ENCODE assay signal across 14 cellular contexts in genomic region chr15:82093325-82093724, GRCh38. TPM values are rescaled to one million over a fixed set of nuclear protein-coding genes. Genes with fewer than 3 reads are reported as not detected.
DNase-seq lines count a peak whose midpoint lies in the region; ATAC-seq and TF ChIP-seq lines count a peak whose summit lies in the region.
"Had no signal": no experiment of that assay in that cellular context is flagged by ENCODE, and none has a peak within 500 bp of the region (broad histone marks: within the 10 kb centered on the region; RNA-seq: fewer than 3 reads in every experiment).

No MANE protein-coding gene starts in this region.

- no peak for ATAC-seq in RWPE2 (ENCODE audit: low read depth)

- H3K36me3 ChIP-seq in RWPE2 (ENCODE audit: low read depth) (no peaks in the 10 kb centered on the region), smooth muscle cell (ENCODE audit: low read depth) (no peaks in the 10 kb centered on the region)

- H3K27ac Mint-ChIP-seq in HFFc6, result peak overlapping the region; percentile 78; the same call in 1 of the 2 replicates
- H3K27ac Mint-ChIP-seq in chondrocyte (ENCODE audit: unreplicated experiment), result peak overlapping the region; percentile 94
- H3K27ac Mint-ChIP-seq: B cell had no signal

- TF ChIP-seq CTCF in HFFc6 (IDR thresholded peaks at IDR 0.05), result no peak
- no peak for TF ChIP-seq CTCF in RWPE2 (IDR thresholded peaks at IDR 0.05; ENCODE audit: poor library complexity, severe bottlenecking)
- no peak for TF ChIP-seq CTCF in chondrocyte (IDR thresholded peaks at IDR 0.05)
- no peak for TF ChIP-seq CTCF in smooth muscle cell (IDR thresholded peaks at IDR 0.05; ENCODE audit: borderline replicate concordance, insufficient read depth, poor library complexity, severe bottlenecking)

- H3K4me1 Mint-ChIP-seq in HFFc6 (ENCODE audit: low read depth) (peaks cover 22% of the 10 kb centered on the region), chondrocyte (ENCODE audit: low read depth) (peaks cover 37% of the 10 kb centered on the region)
- H3K4me1 Mint-ChIP-seq: B cell had no signal

- H3K9me3 ChIP-seq in RWPE2 (ENCODE audit: severe bottlenecking) (no peaks in the 10 kb centered on the region), smooth muscle cell (replicated peaks; ENCODE audit: low read depth) (no peaks in the 10 kb centered on the region)

- H3K4me3 ChIP-seq in RWPE2 (ENCODE audit: severe bottlenecking) (no peak overlapping the region), smooth muscle cell (no peak overlapping the region)

- H3K4me2 ChIP-seq in smooth muscle cell, result no peak overlapping the region

- no peaks in the 10 kb centered on the region for H3K79me2 ChIP-seq in smooth muscle cell (ENCODE audit: low read depth)

- no peak overlapping the region for H2AFZ ChIP-seq in smooth muscle cell (ENCODE audit: low read depth)

- no peaks in the 10 kb centered on the region for H3F3A ChIP-seq in smooth muscle cell (ENCODE audit: low read depth)

- peaks cover 4% of the 10 kb centered on the region; the same call in 1 of the 2 replicates for H3K9me3 Mint-ChIP-seq in HFFc6
- peaks cover 3% of the 10 kb centered on the region for H3K9me3 Mint-ChIP-seq in chondrocyte (ENCODE audit: low read depth)

- H3K27me3 ChIP-seq in RWPE2 (ENCODE audit: insufficient read depth, poor library complexity, severe bottlenecking) (no peaks in the 10 kb centered on the region), smooth muscle cell (ENCODE audit: low read depth) (no peaks in the 10 kb centered on the region)

- H3K27me3 Mint-ChIP-seq in HFFc6 (ENCODE audit: insufficient read depth) (peaks cover 5% of the 10 kb centered on the region; the same call in 1 of the 2 replicates), chondrocyte (ENCODE audit: low read depth) (no peaks in the 10 kb centered on the region)

- peaks cover 4% of the 10 kb centered on the region; the same call in 1 of the 2 replicates for H3K36me3 Mint-ChIP-seq in HFFc6 (ENCODE audit: low read depth)
- H3K36me3 Mint-ChIP-seq in chondrocyte (ENCODE audit: low read depth), result peaks cover 10% of the 10 kb centered on the region

- H3K27ac ChIP-seq in RWPE2 (ENCODE audit: poor library complexity, severe bottlenecking), result peak overlapping the region; percentile 61
- peak overlapping the region; percentile 76 for H3K27ac ChIP-seq in smooth muscle cell (ENCODE audit: low read depth)

- no peak overlapping the region for H3K4me3 Mint-ChIP-seq in HFFc6
- H3K4me3 Mint-ChIP-seq in chondrocyte (ENCODE audit: unreplicated experiment), result peak overlapping the region; percentile 77
- H3K4me3 Mint-ChIP-seq: B cell had no signal

- H4K20me1 ChIP-seq in smooth muscle cell (ENCODE audit: low read depth), result no peaks in the 10 kb centered on the region

- no peak overlapping the region for H3K9ac ChIP-seq in smooth muscle cell (ENCODE audit: low read depth)

- DNase-seq in HFFc6 (no peak), RWPE2 (ENCODE audit: low spot score) (no peak), chondrocyte (ENCODE audit: low spot score) (no peak), smooth muscle cell (lab: John Stamatoyannopoulos, UW; ENCODE audit: unreplicated experiment) (no peak), NCI-H1105 (lab: John Stamatoyannopoulos, UW) (no peak), NCI-H446 (lab: John Stamatoyannopoulos, UW) (no peak)
- no peak for DNase-seq in activated CD4-positive, alpha-beta T cell treated with anti-CD3 and anti-CD28 coated beads, Interleukin-2, amount 50 U/mL, for 4 hours
- DNase-seq: DMS79 treated with DMSO at 0.1 percent for 48 hours, NCI-H1436 treated with DMSO at 0.1 percent for 48 hours, NCI-H2029 treated with DMSO at 0.1 percent for 48 hours, NCI-H2171, NCI-H526 treated with DMSO at 0.1 percent for 48 hours had no signal

- 70% methylated on average over 5 of the region's 5 CpGs for WGBS in smooth muscle cell (ENCODE audit: low lambda C conversion rate)

- H3K4me1 ChIP-seq in RWPE2 (ENCODE audit: insufficient read depth, poor library complexity, severe bottlenecking), result peaks cover 8% of the 10 kb centered on the region
- no peaks in the 10 kb centered on the region for H3K4me1 ChIP-seq in smooth muscle cell (ENCODE audit: low read depth)

RNA-seq across cellular contexts. Expression of gene MEX3B, which starts 47.5 kb away (rescaled TPM):
- 1 to 10 TPM; 4.0 to 5.4 (median 4.9) TPM for total RNA-seq in HFFc6 (2021; fragmentation: NEBNext Ultra II Directional; extraction: Animal tissue kit (Norgen Biotek cat#: 25700))
- total RNA-seq in chondrocyte, result 25.5 to 55.8 TPM (median 52.7 TPM) in 3 replicates
- total RNA-seq in smooth muscle cell, result 11.8 and 13.7 TPM in 2 replicates
- polyA plus RNA-seq in smooth muscle cell, result 4.9 and 7.5 TPM in 2 replicates
- total RNA-seq: G401 had no signal
